ENCODE assay signal across 1 cellular context in the genomic region with DNA sequence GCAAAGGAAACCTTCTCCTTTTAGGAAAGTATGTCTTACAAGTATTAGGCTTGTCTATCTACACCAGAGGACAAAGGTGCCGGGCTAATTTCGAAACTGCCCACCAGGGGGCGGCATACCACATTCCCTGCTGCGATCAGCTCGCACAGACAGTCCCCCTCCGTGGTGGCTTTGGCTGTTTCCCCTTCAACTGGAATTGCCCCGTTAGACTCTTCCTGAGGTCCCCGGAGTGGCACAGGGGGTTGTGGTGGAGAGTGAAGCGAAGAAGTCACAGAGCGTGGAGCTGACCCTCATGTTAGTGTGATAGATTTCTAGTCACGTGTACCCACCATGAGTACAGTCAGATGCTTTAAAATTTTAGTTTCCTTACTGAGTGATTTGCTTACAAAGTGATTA.
TF ChIP-seq lines count a peak whose summit lies in the region.

No MANE protein-coding gene starts in this region.

TF ChIP-seq in K562, 482 proteins besides CTCF, POLR2A, EP300 and RAD21 (continues in another document):
- 0 out of 4 replicates have a peak, but pooled peaks of 1 of the 2 experiments have one; percentile 12 for TF ChIP-seq MAZ (CRISPR knock-in tag; conservative IDR thresholded peaks at IDR 0.05 in 1 of 2, IDR thresholded peaks at IDR 0.05 in 1 of 2)
- TF ChIP-seq, protein P1, sequence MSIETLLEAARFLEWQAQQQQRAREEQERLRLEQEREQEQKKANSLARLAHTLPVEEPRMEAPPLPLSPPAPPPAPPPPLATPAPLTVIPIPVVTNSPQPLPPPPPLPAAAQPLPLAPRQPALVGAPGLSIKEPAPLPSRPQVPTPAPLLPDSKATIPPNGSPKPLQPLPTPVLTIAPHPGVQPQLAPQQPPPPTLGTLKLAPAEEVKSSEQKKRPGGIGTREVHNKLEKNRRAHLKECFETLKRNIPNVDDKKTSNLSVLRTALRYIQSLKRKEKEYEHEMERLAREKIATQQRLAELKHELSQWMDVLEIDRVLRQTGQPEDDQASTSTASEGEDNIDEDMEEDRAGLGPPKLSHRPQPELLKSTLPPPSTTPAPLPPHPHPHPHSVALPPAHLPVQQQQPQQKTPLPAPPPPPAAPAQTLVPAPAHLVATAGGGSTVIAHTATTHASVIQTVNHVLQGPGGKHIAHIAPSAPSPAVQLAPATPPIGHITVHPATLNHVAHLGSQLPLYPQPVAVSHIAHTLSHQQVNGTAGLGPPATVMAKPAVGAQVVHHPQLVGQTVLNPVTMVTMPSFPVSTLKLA (conservative IDR thresholded peaks at IDR 0.05), result peak; percentile 33 to 45; a peak in 1 of 4 replicates
- TF ChIP-seq, protein P2, sequence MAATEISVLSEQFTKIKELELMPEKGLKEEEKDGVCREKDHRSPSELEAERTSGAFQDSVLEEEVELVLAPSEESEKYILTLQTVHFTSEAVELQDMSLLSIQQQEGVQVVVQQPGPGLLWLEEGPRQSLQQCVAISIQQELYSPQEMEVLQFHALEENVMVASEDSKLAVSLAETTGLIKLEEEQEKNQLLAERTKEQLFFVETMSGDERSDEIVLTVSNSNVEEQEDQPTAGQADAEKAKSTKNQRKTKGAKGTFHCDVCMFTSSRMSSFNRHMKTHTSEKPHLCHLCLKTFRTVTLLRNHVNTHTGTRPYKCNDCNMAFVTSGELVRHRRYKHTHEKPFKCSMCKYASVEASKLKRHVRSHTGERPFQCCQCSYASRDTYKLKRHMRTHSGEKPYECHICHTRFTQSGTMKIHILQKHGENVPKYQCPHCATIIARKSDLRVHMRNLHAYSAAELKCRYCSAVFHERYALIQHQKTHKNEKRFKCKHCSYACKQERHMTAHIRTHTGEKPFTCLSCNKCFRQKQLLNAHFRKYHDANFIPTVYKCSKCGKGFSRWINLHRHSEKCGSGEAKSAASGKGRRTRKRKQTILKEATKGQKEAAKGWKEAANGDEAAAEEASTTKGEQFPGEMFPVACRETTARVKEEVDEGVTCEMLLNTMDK (IDR thresholded peaks at IDR 0.05; ENCODE audit: borderline replicate concordance, insufficient read depth, low read depth, low read length, poor library complexity, severe bottlenecking), result peak; percentile 50
- no peak for TF ChIP-seq YBX1 (IDR thresholded peaks at IDR 0.05)
- TF ChIP-seq SLC30A9 (CRISPR knock-in tag; IDR thresholded peaks at IDR 0.05), result no peak
- TF ChIP-seq TEAD4 (IDR thresholded peaks at IDR 0.05; ENCODE audit: low read length), result peak; percentile 72
- TF ChIP-seq TEAD4 (CRISPR knock-in tag; IDR thresholded peaks at IDR 0.05; ENCODE audit: borderline replicate concordance), result no peak
- peak in 1 of 2 experiments; percentile 95; a peak in 2 of 4 replicates for TF ChIP-seq TEAD1 (CRISPR knock-in tag; IDR thresholded peaks at IDR 0.05)
- peak; percentile 72 for TF ChIP-seq TEAD2 (tag; IDR thresholded peaks at IDR 0.05)
- TF ChIP-seq HDGF (IDR thresholded peaks at IDR 0.05), result no peak
- no peak for TF ChIP-seq CEBPG (CRISPR knock-in tag; IDR thresholded peaks at IDR 0.05)
- no peak for TF ChIP-seq CEBPG (tag; conservative IDR thresholded peaks at IDR 0.05 in 1 of 2, IDR thresholded peaks at IDR 0.05 in 1 of 2)
- TF ChIP-seq NR2C1 (IDR thresholded peaks at IDR 0.05), result no peak
- TF ChIP-seq NR2C1 (tag; IDR thresholded peaks at IDR 0.05), result no peak
- peak; percentile 33; the same call in 1 of the 2 replicates for TF ChIP-seq L3MBTL2 (IDR thresholded peaks at IDR 0.05)
- no peak for TF ChIP-seq ZFX (CRISPR knock-in tag; IDR thresholded peaks at IDR 0.05)
- TF ChIP-seq KDM5B (IDR thresholded peaks at IDR 0.05; ENCODE audit: insufficient replicate concordance, low read depth, low read length), result no peak
- no peak for TF ChIP-seq CBX1 (IDR thresholded peaks at IDR 0.05; ENCODE audit: low read depth)
- no peak for TF ChIP-seq BHLHE40 (IDR thresholded peaks at IDR 0.05; ENCODE audit: low read length)
- TF ChIP-seq, protein P3, sequence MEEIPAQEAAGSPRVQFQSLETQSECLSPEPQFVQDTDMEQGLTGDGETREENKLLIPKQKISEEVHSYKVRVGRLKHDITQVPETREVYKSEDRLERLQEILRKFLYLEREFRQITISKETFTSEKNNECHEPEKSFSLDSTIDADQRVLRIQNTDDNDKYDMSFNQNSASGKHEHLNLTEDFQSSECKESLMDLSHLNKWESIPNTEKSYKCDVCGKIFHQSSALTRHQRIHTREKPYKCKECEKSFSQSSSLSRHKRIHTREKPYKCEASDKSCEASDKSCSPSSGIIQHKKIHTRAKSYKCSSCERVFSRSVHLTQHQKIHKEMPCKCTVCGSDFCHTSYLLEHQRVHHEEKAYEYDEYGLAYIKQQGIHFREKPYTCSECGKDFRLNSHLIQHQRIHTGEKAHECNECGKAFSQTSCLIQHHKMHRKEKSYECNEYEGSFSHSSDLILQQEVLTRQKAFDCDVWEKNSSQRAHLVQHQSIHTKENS (CRISPR knock-in tag; IDR thresholded peaks at IDR 0.05), result no peak
- no peak for TF ChIP-seq MTF1 (CRISPR knock-in tag; IDR thresholded peaks at IDR 0.05; ENCODE audit: borderline replicate concordance)
- peak; percentile 31 for TF ChIP-seq ZFP36 (IDR thresholded peaks at IDR 0.05; ENCODE audit: low read depth, low read length, partially characterized antibody)
- TF ChIP-seq, protein P4, sequence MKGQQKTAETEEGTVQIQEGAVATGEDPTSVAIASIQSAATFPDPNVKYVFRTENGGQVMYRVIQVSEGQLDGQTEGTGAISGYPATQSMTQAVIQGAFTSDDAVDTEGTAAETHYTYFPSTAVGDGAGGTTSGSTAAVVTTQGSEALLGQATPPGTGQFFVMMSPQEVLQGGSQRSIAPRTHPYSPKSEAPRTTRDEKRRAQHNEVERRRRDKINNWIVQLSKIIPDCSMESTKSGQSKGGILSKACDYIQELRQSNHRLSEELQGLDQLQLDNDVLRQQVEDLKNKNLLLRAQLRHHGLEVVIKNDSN (CRISPR knock-in tag; IDR thresholded peaks at IDR 0.05), result peak; percentile 62
- TF ChIP-seq CBX8 (IDR thresholded peaks at IDR 0.05; ENCODE audit: borderline replicate concordance, extremely low read depth, low read depth, low read length, poor library complexity, severe bottlenecking), result no peak
- TF ChIP-seq, protein P5, sequence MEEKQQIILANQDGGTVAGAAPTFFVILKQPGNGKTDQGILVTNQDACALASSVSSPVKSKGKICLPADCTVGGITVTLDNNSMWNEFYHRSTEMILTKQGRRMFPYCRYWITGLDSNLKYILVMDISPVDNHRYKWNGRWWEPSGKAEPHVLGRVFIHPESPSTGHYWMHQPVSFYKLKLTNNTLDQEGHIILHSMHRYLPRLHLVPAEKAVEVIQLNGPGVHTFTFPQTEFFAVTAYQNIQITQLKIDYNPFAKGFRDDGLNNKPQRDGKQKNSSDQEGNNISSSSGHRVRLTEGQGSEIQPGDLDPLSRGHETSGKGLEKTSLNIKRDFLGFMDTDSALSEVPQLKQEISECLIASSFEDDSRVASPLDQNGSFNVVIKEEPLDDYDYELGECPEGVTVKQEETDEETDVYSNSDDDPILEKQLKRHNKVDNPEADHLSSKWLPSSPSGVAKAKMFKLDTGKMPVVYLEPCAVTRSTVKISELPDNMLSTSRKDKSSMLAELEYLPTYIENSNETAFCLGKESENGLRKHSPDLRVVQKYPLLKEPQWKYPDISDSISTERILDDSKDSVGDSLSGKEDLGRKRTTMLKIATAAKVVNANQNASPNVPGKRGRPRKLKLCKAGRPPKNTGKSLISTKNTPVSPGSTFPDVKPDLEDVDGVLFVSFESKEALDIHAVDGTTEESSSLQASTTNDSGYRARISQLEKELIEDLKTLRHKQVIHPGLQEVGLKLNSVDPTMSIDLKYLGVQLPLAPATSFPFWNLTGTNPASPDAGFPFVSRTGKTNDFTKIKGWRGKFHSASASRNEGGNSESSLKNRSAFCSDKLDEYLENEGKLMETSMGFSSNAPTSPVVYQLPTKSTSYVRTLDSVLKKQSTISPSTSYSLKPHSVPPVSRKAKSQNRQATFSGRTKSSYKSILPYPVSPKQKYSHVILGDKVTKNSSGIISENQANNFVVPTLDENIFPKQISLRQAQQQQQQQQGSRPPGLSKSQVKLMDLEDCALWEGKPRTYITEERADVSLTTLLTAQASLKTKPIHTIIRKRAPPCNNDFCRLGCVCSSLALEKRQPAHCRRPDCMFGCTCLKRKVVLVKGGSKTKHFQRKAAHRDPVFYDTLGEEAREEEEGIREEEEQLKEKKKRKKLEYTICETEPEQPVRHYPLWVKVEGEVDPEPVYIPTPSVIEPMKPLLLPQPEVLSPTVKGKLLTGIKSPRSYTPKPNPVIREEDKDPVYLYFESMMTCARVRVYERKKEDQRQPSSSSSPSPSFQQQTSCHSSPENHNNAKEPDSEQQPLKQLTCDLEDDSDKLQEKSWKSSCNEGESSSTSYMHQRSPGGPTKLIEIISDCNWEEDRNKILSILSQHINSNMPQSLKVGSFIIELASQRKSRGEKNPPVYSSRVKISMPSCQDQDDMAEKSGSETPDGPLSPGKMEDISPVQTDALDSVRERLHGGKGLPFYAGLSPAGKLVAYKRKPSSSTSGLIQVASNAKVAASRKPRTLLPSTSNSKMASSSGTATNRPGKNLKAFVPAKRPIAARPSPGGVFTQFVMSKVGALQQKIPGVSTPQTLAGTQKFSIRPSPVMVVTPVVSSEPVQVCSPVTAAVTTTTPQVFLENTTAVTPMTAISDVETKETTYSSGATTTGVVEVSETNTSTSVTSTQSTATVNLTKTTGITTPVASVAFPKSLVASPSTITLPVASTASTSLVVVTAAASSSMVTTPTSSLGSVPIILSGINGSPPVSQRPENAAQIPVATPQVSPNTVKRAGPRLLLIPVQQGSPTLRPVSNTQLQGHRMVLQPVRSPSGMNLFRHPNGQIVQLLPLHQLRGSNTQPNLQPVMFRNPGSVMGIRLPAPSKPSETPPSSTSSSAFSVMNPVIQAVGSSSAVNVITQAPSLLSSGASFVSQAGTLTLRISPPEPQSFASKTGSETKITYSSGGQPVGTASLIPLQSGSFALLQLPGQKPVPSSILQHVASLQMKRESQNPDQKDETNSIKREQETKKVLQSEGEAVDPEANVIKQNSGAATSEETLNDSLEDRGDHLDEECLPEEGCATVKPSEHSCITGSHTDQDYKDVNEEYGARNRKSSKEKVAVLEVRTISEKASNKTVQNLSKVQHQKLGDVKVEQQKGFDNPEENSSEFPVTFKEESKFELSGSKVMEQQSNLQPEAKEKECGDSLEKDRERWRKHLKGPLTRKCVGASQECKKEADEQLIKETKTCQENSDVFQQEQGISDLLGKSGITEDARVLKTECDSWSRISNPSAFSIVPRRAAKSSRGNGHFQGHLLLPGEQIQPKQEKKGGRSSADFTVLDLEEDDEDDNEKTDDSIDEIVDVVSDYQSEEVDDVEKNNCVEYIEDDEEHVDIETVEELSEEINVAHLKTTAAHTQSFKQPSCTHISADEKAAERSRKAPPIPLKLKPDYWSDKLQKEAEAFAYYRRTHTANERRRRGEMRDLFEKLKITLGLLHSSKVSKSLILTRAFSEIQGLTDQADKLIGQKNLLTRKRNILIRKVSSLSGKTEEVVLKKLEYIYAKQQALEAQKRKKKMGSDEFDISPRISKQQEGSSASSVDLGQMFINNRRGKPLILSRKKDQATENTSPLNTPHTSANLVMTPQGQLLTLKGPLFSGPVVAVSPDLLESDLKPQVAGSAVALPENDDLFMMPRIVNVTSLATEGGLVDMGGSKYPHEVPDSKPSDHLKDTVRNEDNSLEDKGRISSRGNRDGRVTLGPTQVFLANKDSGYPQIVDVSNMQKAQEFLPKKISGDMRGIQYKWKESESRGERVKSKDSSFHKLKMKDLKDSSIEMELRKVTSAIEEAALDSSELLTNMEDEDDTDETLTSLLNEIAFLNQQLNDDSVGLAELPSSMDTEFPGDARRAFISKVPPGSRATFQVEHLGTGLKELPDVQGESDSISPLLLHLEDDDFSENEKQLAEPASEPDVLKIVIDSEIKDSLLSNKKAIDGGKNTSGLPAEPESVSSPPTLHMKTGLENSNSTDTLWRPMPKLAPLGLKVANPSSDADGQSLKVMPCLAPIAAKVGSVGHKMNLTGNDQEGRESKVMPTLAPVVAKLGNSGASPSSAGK (IDR thresholded peaks at IDR 0.05), result peak; percentile 38; the same call in 1 of the 2 replicates
- TF ChIP-seq, protein P6, sequence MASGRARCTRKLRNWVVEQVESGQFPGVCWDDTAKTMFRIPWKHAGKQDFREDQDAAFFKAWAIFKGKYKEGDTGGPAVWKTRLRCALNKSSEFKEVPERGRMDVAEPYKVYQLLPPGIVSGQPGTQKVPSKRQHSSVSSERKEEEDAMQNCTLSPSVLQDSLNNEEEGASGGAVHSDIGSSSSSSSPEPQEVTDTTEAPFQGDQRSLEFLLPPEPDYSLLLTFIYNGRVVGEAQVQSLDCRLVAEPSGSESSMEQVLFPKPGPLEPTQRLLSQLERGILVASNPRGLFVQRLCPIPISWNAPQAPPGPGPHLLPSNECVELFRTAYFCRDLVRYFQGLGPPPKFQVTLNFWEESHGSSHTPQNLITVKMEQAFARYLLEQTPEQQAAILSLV (tag; IDR thresholded peaks at IDR 0.05), result no peak
- TF ChIP-seq ZNF584 (CRISPR knock-in tag; IDR thresholded peaks at IDR 0.05; ENCODE audit: low read depth), result no peak
- TF ChIP-seq SMAD1 (IDR thresholded peaks at IDR 0.05; ENCODE audit: low read depth, low read length, partially characterized antibody), result no peak
